Comparison of ENCODE assay signal across 8 cellular contexts in genomic region chr19:38734426-38735256, GRCh38. TPM values are rescaled to one million over a fixed set of nuclear protein-coding genes. Genes with fewer than 3 reads are reported as not detected.
A peak's percentile ranks its signal among the peaks of the same experiment; 100 is the strongest.
DNase-seq lines count a peak whose midpoint lies in the region; ATAC-seq, FAIRE-seq and TF ChIP-seq lines count a peak whose summit lies in the region.

No MANE protein-coding gene starts in this region.

- no peak for FAIRE-seq in H54 (lab: Jason Lieb, UNC)

- H3K4me3 Mint-ChIP-seq in T-helper 17 cell (peak overlapping the region; percentile 90), nephron (peak overlapping the region; percentile 69 to 81 (median 78))

- DNase-seq in AML-193 (lab: John Stamatoyannopoulos, UW) (peak; percentile 12 to 62), H54 (ENCODE audit: insufficient read length, low spot score) (peak; percentile 94), T-helper 17 cell (peak in 1 of 3 donors; percentile 37), ecto neural progenitor cell (ENCODE audit: low spot score) (peak; percentile 60), NCI-H748 treated with DMSO at 0.1 percent for 48 hours (lab: John Stamatoyannopoulos, UW) (no peak)

- no peak for TF ChIP-seq CTCF in nephron (IDR thresholded peaks at IDR 0.05; ENCODE audit: unreplicated experiment in 3 of 3)

- TF ChIP-seq POLR2A in H54 (IDR thresholded peaks at IDR 0.05; ENCODE audit: low read depth, low read length) = no peak

- ATAC-seq in T-helper 17 cell = peak; percentile 48
- no peak for ATAC-seq in GM21526 (IDR thresholded peaks at IDR 0.05; ENCODE audit: low FRiP score, unreplicated experiment)
- ATAC-seq in HG02610 (IDR thresholded peaks at IDR 0.05; ENCODE audit: unreplicated experiment) = no peak

- peaks cover 44% of the 10 kb centered on the region for H3K4me1 Mint-ChIP-seq in T-helper 17 cell
- H3K4me1 Mint-ChIP-seq in nephron = peaks cover 10% of the 10 kb centered on the region

- H3K9me3 Mint-ChIP-seq in nephron = no peaks in the 10 kb centered on the region

- no peaks in the 10 kb centered on the region for H3K27me3 Mint-ChIP-seq in T-helper 17 cell
- peaks cover 33% of the 10 kb centered on the region for H3K27me3 Mint-ChIP-seq in nephron (ENCODE audit: low read depth)

- peaks cover 3% of the 10 kb centered on the region for H3K36me3 Mint-ChIP-seq in T-helper 17 cell (ENCODE audit: low read depth)
- H3K36me3 Mint-ChIP-seq in nephron (ENCODE audit: low read depth) = peaks cover 24% of the 10 kb centered on the region

- no peaks in the 10 kb centered on the region for H3K9me3 ChIP-seq in T-helper 17 cell (ENCODE audit: control insufficient read depth, low read length, poor library complexity, severe bottlenecking)

- H3K27ac Mint-ChIP-seq in T-helper 17 cell (peak overlapping the region; percentile 90), nephron (peak overlapping the region in 2 of 3 experiments; percentile 71 to 84)

RNA-seq across cellular contexts. Expression of gene CAPN12, which starts 9.6 kb away (rescaled TPM):
- total RNA-seq in T-helper 17 cell = 1 to 10 TPM; 6.8 to 9.0 TPM

RNA-seq across cellular contexts. Expression of gene LGALS7, which starts 38.7 kb away (rescaled TPM):
- not detected for total RNA-seq in T-helper 17 cell

RNA-seq across cellular contexts. Expression of gene LGALS7B, which starts 54.4 kb away (rescaled TPM):
- not detected for total RNA-seq in T-helper 17 cell
